1 cellular context compared by ENCODE assay signal in the genomic region with DNA sequence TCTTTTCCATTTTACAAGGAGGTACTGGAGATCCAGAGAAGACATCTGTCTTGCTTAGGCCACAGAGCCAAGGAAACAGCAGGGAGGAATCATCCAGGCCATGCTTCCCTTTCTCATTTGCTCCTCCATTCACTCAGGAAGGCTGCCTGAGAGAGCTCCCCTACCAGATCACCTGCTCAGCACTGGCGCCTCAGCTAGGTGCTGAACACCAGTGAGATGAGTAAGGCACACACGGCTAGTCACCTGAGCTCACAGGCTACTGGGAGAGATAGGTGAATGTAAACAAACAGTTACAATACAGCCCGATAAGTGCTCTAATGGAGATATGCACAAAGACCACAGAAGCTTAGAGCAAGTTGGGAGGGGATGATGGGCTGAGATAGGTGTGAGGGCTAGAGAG.
TF ChIP-seq lines count a peak whose summit lies in the region.

No MANE protein-coding gene starts in this region.

TF ChIP-seq in WTC11, 78 proteins besides CTCF, POLR2A, EP300 and RAD21 (continued from another document):
- TF ChIP-seq, protein P1, sequence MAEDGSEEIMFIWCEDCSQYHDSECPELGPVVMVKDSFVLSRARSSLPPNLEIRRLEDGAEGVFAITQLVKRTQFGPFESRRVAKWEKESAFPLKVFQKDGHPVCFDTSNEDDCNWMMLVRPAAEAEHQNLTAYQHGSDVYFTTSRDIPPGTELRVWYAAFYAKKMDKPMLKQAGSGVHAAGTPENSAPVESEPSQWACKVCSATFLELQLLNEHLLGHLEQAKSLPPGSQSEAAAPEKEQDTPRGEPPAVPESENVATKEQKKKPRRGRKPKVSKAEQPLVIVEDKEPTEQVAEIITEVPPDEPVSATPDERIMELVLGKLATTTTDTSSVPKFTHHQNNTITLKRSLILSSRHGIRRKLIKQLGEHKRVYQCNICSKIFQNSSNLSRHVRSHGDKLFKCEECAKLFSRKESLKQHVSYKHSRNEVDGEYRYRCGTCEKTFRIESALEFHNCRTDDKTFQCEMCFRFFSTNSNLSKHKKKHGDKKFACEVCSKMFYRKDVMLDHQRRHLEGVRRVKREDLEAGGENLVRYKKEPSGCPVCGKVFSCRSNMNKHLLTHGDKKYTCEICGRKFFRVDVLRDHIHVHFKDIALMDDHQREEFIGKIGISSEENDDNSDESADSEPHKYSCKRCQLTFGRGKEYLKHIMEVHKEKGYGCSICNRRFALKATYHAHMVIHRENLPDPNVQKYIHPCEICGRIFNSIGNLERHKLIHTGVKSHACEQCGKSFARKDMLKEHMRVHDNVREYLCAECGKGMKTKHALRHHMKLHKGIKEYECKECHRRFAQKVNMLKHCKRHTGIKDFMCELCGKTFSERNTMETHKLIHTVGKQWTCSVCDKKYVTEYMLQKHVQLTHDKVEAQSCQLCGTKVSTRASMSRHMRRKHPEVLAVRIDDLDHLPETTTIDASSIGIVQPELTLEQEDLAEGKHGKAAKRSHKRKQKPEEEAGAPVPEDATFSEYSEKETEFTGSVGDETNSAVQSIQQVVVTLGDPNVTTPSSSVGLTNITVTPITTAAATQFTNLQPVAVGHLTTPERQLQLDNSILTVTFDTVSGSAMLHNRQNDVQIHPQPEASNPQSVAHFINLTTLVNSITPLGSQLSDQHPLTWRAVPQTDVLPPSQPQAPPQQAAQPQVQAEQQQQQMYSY (CRISPR knock-in tag; IDR thresholded peaks at IDR 0.05): no peak
- TF ChIP-seq CBFB (CRISPR knock-in tag; IDR thresholded peaks at IDR 0.05; ENCODE audit: low read depth): no peak
- no peak for TF ChIP-seq ZNF232 (CRISPR knock-in tag; IDR thresholded peaks at IDR 0.05)
- no peak for TF ChIP-seq ZNF423 (CRISPR knock-in tag; IDR thresholded peaks at IDR 0.05)
- TF ChIP-seq CREM (CRISPR knock-in tag; IDR thresholded peaks at IDR 0.05): no peak
